Comparison of ENCODE assay signal across 8 cellular contexts in the genomic region with DNA sequence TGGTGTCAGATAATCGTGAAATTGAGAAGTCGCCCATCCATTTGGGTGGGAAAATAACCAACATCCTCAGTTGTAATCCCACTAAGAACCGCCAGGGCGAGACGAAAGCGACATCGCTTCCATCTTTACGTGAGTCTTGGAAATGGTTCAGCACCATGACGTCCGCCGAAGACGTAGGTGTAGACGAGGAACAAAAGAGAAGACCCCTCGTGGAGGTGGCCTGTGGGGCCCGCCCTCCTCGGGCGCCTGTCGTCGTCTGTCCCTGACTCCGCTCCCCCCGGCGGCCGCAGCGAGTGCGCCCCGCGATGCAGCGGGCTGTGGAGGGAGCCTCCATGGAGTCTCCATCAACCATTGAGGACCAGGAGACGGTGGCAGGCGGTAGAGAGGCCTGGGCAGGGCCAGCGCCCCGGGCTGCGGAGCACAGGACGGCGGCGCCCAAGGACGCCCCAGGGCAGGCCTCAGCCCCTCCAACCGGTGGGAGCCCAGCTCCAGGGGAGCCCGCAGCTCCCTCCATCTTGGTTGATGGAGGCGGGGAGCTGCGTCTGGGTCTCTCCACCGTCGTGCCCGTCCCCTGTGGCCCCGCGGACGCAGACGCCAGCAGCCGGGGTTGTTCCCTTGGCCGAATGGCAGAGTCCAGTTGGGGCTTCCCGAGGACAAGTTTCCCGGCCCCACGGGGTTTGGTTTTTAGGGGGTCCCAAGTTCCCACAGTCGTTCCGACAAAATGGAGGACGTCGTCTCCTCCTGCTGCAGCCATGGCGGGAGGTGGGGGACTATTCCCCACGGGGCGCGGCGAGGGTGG. TPM values are rescaled to one million over a fixed set of nuclear protein-coding genes. Genes with fewer than 3 reads are reported as not detected.
DNase-seq lines count a peak whose midpoint lies in the region; ATAC-seq and TF ChIP-seq lines count a peak whose summit lies in the region.

No MANE protein-coding gene starts in this region.

- H3K4me3 Mint-ChIP-seq in CD8-positive, alpha-beta T cell = peak overlapping the region; percentile 97

- H3K27me3 Mint-ChIP-seq in CD8-positive, alpha-beta T cell (ENCODE audit: low read depth) = no peaks in the 10 kb centered on the region

- POLR2A ChIA-PET in CD8-positive, alpha-beta T cell (lab: Charles Lee) = interaction anchor here (0.6 to 1.7 kb wide), 6 partner anchors 12 to 324 kb away, joined by 3 to 17 read pairs (median 3); a partner anchor contains a TSS
- POLR2A ChIA-PET in RWPE1 (lab: Yijun Ruan, JAX; ENCODE audit: low non-redundant PET) = interaction anchor here (0.6 kb wide), 1 partner anchor 33 kb away, joined by 7 read pairs; no protein-coding TSS in a partner anchor

- no peak for TF ChIP-seq RAD21 in Ishikawa (IDR thresholded peaks at IDR 0.05; ENCODE audit: low read depth)

- peak overlapping the region in 4 of 5 donors; percentile 48 to 80 (median 72) for H3K9ac ChIP-seq in subcutaneous abdominal adipose tissue (ENCODE audit: low read length in 5 of 5)

- peak overlapping the region; percentile 83 for H3K4me3 ChIP-seq in CD8-positive, alpha-beta T cell (ENCODE audit: low read depth, low read length)
- peak overlapping the region; percentile 57 to 85 (median 72) for H3K4me3 ChIP-seq in subcutaneous abdominal adipose tissue (ENCODE audit: low read depth in 1 of 5, low read length in 5 of 5)

- H3K36me3 ChIP-seq in CD8-positive, alpha-beta T cell (ENCODE audit: insufficient read depth, low read length) = no peaks in the 10 kb centered on the region
- H3K36me3 ChIP-seq in subcutaneous abdominal adipose tissue (ENCODE audit: control insufficient read depth in 5 of 5, insufficient read depth in 5 of 5, low read length in 5 of 5) = peaks cover 0 to 6% (median 2%) of the 10 kb centered on the region in 5 donors

- peak; percentile 55 for ATAC-seq in CD8-positive, alpha-beta T cell

- H3K27ac Mint-ChIP-seq in CD8-positive, alpha-beta T cell = peak overlapping the region; percentile 93

- H3K9me3 ChIP-seq in CD8-positive, alpha-beta T cell (ENCODE audit: low read length) = no peaks in the 10 kb centered on the region
- H3K9me3 ChIP-seq in subcutaneous abdominal adipose tissue (ENCODE audit: control insufficient read depth in 5 of 5, low read length in 5 of 5) = no peaks in the 10 kb centered on the region

- peaks cover 20% of the 10 kb centered on the region for H3K4me1 ChIP-seq in CD8-positive, alpha-beta T cell (ENCODE audit: insufficient read depth, low read length)
- peaks cover 8 to 37% (median 27%) of the 10 kb centered on the region in 5 donors for H3K4me1 ChIP-seq in subcutaneous abdominal adipose tissue (ENCODE audit: control insufficient read depth in 5 of 5, insufficient read depth in 5 of 5, low read length in 5 of 5)

- H3K36me3 Mint-ChIP-seq in CD8-positive, alpha-beta T cell = peaks cover 19% of the 10 kb centered on the region

- H3K9me3 Mint-ChIP-seq in CD8-positive, alpha-beta T cell = no peaks in the 10 kb centered on the region

- no peaks in the 10 kb centered on the region for H3K27me3 ChIP-seq in CD8-positive, alpha-beta T cell (ENCODE audit: insufficient read depth, low read length)
- no peaks in the 10 kb centered on the region for H3K27me3 ChIP-seq in subcutaneous abdominal adipose tissue (ENCODE audit: control insufficient read depth in 5 of 5, insufficient read depth in 4 of 5, low read length in 5 of 5)

- H3K4me1 Mint-ChIP-seq in CD8-positive, alpha-beta T cell (ENCODE audit: low read depth) = peaks cover 26% of the 10 kb centered on the region

- DNase-seq in CD8-positive, alpha-beta T cell = peak; percentile 64 to 95 (median 82)
- DNase-seq in GM20000 (ENCODE audit: low spot score) (peak; percentile 69), RWPE1 (ENCODE audit: low spot score) (peak; percentile 39), germinal center (ENCODE audit: low spot score) (peak; percentile 75), non-pigmented ciliary epithelial cell (ENCODE audit: low read depth) (peak; percentile 51)
- peak; percentile 83 for DNase-seq in activated naive CD4-positive, alpha-beta T cell treated with Interleukin-2 at 50 U/mL for 16 hours

- peak overlapping the region; percentile 96 for H3K27ac ChIP-seq in CD8-positive, alpha-beta T cell (ENCODE audit: low read depth, low read length)
- H3K27ac ChIP-seq in RWPE1 = peak overlapping the region; percentile 98
- peak overlapping the region; percentile 88 for H3K27ac ChIP-seq in subcutaneous abdominal adipose tissue (ENCODE audit: low read depth, low read length)

- TF ChIP-seq EP300 in Ishikawa (IDR thresholded peaks at IDR 0.05; ENCODE audit: borderline replicate concordance) = no peak

- intact Hi-C loops in CD8-positive, alpha-beta T cell (cut with DNase I, micrococcal nuclease) = loop anchor here (1.0 to 10.0 kb wide), 9 partner anchors 175 to 1647 kb away; a partner anchor contains a TSS

- CTCF ChIA-PET in CD8-positive, alpha-beta T cell (lab: Charles Lee) = interaction anchor here (1.0 to 2.1 kb wide), 2 partner anchors 95 to 129 kb away, joined by 3 to 4 read pairs; no protein-coding TSS in a partner anchor
- CTCF ChIA-PET in RWPE1 (lab: Yijun Ruan, JAX) = no interaction called here

- peak; percentile 78 for TF ChIP-seq CTCF in CD8-positive, alpha-beta T cell (IDR thresholded peaks at IDR 0.05)
- peak; percentile 37 for TF ChIP-seq CTCF in GM20000 (IDR thresholded peaks at IDR 0.05; ENCODE audit: extremely low read depth, missing control alignments)
- peak; percentile 78 for TF ChIP-seq CTCF in RWPE1 (conservative IDR thresholded peaks at IDR 0.05; ENCODE audit: low read depth)

TF ChIP-seq in Ishikawa, 13 proteins besides CTCF, POLR2A, EP300 and RAD21:
- TF ChIP-seq TAF1 (IDR thresholded peaks at IDR 0.05; ENCODE audit: low read depth) = peak; percentile 54
- TF ChIP-seq, protein P1, sequence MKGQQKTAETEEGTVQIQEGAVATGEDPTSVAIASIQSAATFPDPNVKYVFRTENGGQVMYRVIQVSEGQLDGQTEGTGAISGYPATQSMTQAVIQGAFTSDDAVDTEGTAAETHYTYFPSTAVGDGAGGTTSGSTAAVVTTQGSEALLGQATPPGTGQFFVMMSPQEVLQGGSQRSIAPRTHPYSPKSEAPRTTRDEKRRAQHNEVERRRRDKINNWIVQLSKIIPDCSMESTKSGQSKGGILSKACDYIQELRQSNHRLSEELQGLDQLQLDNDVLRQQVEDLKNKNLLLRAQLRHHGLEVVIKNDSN (IDR thresholded peaks at IDR 0.05) = no peak
- peak; percentile 36; the same call in 1 of the 2 replicates for TF ChIP-seq CREB1 (IDR thresholded peaks at IDR 0.05; ENCODE audit: low read depth)
- TF ChIP-seq, protein P2, sequence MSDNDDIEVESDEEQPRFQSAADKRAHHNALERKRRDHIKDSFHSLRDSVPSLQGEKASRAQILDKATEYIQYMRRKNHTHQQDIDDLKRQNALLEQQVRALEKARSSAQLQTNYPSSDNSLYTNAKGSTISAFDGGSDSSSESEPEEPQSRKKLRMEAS (IDR thresholded peaks at IDR 0.05) = peak; percentile 43
- TF ChIP-seq ZBTB7A (IDR thresholded peaks at IDR 0.05; ENCODE audit: low read depth) = peak; percentile 25; the same call in 1 of the 2 replicates
- TF ChIP-seq NFIC (IDR thresholded peaks at IDR 0.05) = peak; percentile 24; the same call in 1 of the 2 replicates
- no peak for TF ChIP-seq TCF12 (IDR thresholded peaks at IDR 0.05; ENCODE audit: low read depth)
- peak; percentile 87 for TF ChIP-seq YY1 (IDR thresholded peaks at IDR 0.05; ENCODE audit: low read depth)
- no peak for TF ChIP-seq TEAD4 (IDR thresholded peaks at IDR 0.05)

RNA-seq across cellular contexts. Expression of a gene that starts 1.0 kb away (rescaled TPM):
- 100 to 1,000 TPM in 1 of 2 experiments, 10 to 100 TPM in 1; 95.2 to 101 TPM for total RNA-seq in CD8-positive, alpha-beta T cell

Comparison
In these comparisons a context has a peak if more than half of its experiments do, and no peak if none do; other contexts are left out.
1. Peak in every context shown above with its lines: DNase-seq, ATAC-seq, H3K4me3 ChIP-seq and H3K27ac ChIP-seq.